9 cellular contexts compared by ENCODE assay signal in genomic region chr13:112619730-112620639, GRCh38. TPM values are rescaled to one million over a fixed set of nuclear protein-coding genes. Genes with fewer than 3 reads are reported as not detected.
DNase-seq lines count a peak whose midpoint lies in the region; ATAC-seq and TF ChIP-seq lines count a peak whose summit lies in the region.
"Had no signal": no experiment of that assay in that cellular context is flagged by ENCODE, and none has a peak within 500 bp of the region (broad histone marks: within the 10 kb centered on the region; RNA-seq: fewer than 3 reads in every experiment).

No MANE protein-coding gene starts in this region.

- H3K4me3 ChIP-seq in astrocyte of the spinal cord (ENCODE audit: low read depth, low read length), result no peak overlapping the region
- H3K4me3 ChIP-seq in lower lobe of right lung, result peak overlapping the region; percentile 31
- H3K4me3 ChIP-seq: coronary artery had no signal

- peaks cover 4% of the 10 kb centered on the region for H3K27me3 ChIP-seq in lower lobe of right lung (ENCODE audit: low read depth)

- no peak overlapping the region for H3K27ac Mint-ChIP-seq in activated CD4-positive, alpha-beta T cell treated with anti-CD3 and anti-CD28 coated beads, Interleukin-2, amount 10 ng/mL, durations not matched to agents 24 days and 14 days

- no peaks in the 10 kb centered on the region for H3K36me3 Mint-ChIP-seq in activated CD4-positive, alpha-beta T cell treated with anti-CD3 and anti-CD28 coated beads, Interleukin-2, amount 10 ng/mL, durations not matched to agents 24 days and 14 days (ENCODE audit: low read depth)

- TF ChIP-seq CTCF in astrocyte of the spinal cord (IDR thresholded peaks at IDR 0.05; ENCODE audit: low read depth, low read length), result no peak
- TF ChIP-seq CTCF in lower lobe of right lung (IDR thresholded peaks at IDR 0.05), result no peak

- peaks cover 2% of the 10 kb centered on the region for H3K4me1 Mint-ChIP-seq in activated CD4-positive, alpha-beta T cell treated with anti-CD3 and anti-CD28 coated beads, Interleukin-2, amount 10 ng/mL, durations not matched to agents 24 days and 14 days

- ATAC-seq in lower lobe of right lung (peak; percentile 90 to 94), HG02610 (IDR thresholded peaks at IDR 0.05; ENCODE audit: unreplicated experiment) (no peak)

- no peak overlapping the region for H3K4me3 Mint-ChIP-seq in activated CD4-positive, alpha-beta T cell treated with anti-CD3 and anti-CD28 coated beads, Interleukin-2, amount 10 ng/mL, durations not matched to agents 24 days and 14 days

- H3K27ac ChIP-seq in lower lobe of right lung, result peak overlapping the region; percentile 0
- H3K27ac ChIP-seq: coronary artery had no signal

- no peaks in the 10 kb centered on the region for H3K9me3 ChIP-seq in lower lobe of right lung

- H3K4me1 ChIP-seq in lower lobe of right lung, result no peaks in the 10 kb centered on the region

- intact Hi-C loops in lower lobe of right lung (cut with DNase I), result no loop called here
- intact Hi-C loops in activated CD4-positive, alpha-beta T cell treated with anti-CD3 and anti-CD28 coated beads, Interleukin-2, amount 10 ng/mL, durations not matched to agents 24 days and 14 days (cut with micrococcal nuclease), result no loop called here

- no peaks in the 10 kb centered on the region for H3K36me3 ChIP-seq in lower lobe of right lung

- H3K9me3 Mint-ChIP-seq in activated CD4-positive, alpha-beta T cell treated with anti-CD3 and anti-CD28 coated beads, Interleukin-2, amount 10 ng/mL, durations not matched to agents 24 days and 14 days, result no peaks in the 10 kb centered on the region

- in situ Hi-C loops in astrocyte of the spinal cord (cut with HindIII; ENCODE audit: low sequenced_read_pairs), result no loop called here

- DNase-seq in EL, result peak; percentile 27
- peak; percentile 99 for DNase-seq in NCI-H1105 treated with DMSO at 0.1 percent for 48 hours (lab: John Stamatoyannopoulos, UW)
- peak; percentile 25 for DNase-seq in astrocyte of the spinal cord (ENCODE audit: low read depth, low spot score)
- peak; percentile 60 for DNase-seq in lower lobe of right lung
- DNase-seq in stimulated activated CD4-positive, alpha-beta T cell treated with anti-CD3 and anti-CD28 coated beads, Interleukin-2, amount 100 ng/mL, for 24 hours, result no peak
- DNase-seq in OCI-M1 (lab: John Stamatoyannopoulos, UW), result no peak
- no peak for DNase-seq in activated CD4-positive, alpha-beta T cell treated with anti-CD3 and anti-CD28 coated beads, Interleukin-2, amount 10 ng/mL, durations not matched to agents 24 days and 14 days

- peaks cover 3% of the 10 kb centered on the region for H3K27me3 Mint-ChIP-seq in activated CD4-positive, alpha-beta T cell treated with anti-CD3 and anti-CD28 coated beads, Interleukin-2, amount 10 ng/mL, durations not matched to agents 24 days and 14 days

RNA-seq across cellular contexts. Expression of gene TUBGCP3, which starts 32.0 kb away (rescaled TPM):
- total RNA-seq in lower lobe of right lung, result 34.5 TPM
- total RNA-seq in activated CD4-positive, alpha-beta T cell treated with anti-CD3 and anti-CD28 coated beads, Interleukin-2, amount 10 ng/mL, durations not matched to agents 24 days and 14 days, result 64.0 and 69.3 TPM in 2 replicates

Comparison
In these comparisons a context has a peak if more than half of its experiments do, and no peak if none do; other contexts are left out.
1. DNase-seq: peak in EL (single experiment), NCI-H1105 treated with DMSO at 0.1 percent for 48 hours (single experiment), astrocyte of the spinal cord (single experiment) and lower lobe of right lung (single experiment); none in stimulated activated CD4-positive, alpha-beta T cell treated with anti-CD3 and anti-CD28 coated beads, Interleukin-2, amount 100 ng/mL, for 24 hours (0 of 2), OCI-M1 (single experiment) and activated CD4-positive, alpha-beta T cell treated with anti-CD3 and anti-CD28 coated beads, Interleukin-2, amount 10 ng/mL, durations not matched to agents 24 days and 14 days (single experiment).